Comparison of ENCODE assay signal across 20 cellular contexts in the genomic region with DNA sequence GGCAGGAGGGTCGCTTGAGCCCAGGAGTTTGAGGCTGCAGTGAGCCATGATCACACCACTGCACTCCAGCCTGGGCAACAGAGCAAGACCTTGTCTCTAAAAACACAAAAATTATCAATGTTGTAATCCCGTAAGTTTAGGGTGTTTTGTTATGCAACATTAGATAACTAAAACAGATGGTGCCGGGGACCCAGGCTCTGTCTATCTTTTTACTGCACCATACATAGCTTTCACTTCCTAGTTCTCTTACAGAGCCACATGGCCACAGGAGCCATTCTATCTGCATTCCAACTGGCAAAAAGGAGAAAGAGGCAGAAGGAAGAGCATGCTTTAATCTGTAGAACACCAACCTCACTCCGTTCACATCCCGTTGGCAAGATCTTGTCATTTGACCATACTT.
DNase-seq lines count a peak whose midpoint lies in the region; ATAC-seq and TF ChIP-seq lines count a peak whose summit lies in the region.
"Had no signal": no experiment of that assay in that cellular context is flagged by ENCODE, and none has a peak within 500 bp of the region (broad histone marks: within the 10 kb centered on the region; RNA-seq: fewer than 3 reads in every experiment).

No MANE protein-coding gene starts in this region.

- no peaks in the 10 kb centered on the region for H3K27me3 ChIP-seq in Loucy (ENCODE audit: insufficient read depth, low read length, poor library complexity, severe bottlenecking)

- H3K4me3 ChIP-seq in Loucy (ENCODE audit: low read length, poor library complexity, severe bottlenecking), result no peak overlapping the region

- no peaks in the 10 kb centered on the region for H3K9me2 ChIP-seq in Loucy (replicated peaks; ENCODE audit: low read depth, low read length)

- no peak for TF ChIP-seq CTCF in Loucy (conservative IDR thresholded peaks at IDR 0.05; ENCODE audit: low read length)

- H3K9me3 ChIP-seq in Loucy (ENCODE audit: insufficient read depth, low read depth, low read length), result no peaks in the 10 kb centered on the region

- no peaks in the 10 kb centered on the region for H4K20me1 ChIP-seq in Loucy (ENCODE audit: insufficient read depth, low read length, poor library complexity, severe bottlenecking)

- no peaks in the 10 kb centered on the region for H3K36me3 ChIP-seq in Loucy (ENCODE audit: insufficient read depth, low read length)

- H3K4me1 ChIP-seq in Loucy (ENCODE audit: insufficient read depth, low read length, poor library complexity, severe bottlenecking), result peaks cover 10% of the 10 kb centered on the region

- ATAC-seq in HG03521 (IDR thresholded peaks at IDR 0.05; ENCODE audit: unreplicated experiment), result no peak
- ATAC-seq in HG03045 (IDR thresholded peaks at IDR 0.05; ENCODE audit: unreplicated experiment), result no peak
- ATAC-seq: CD8-positive, alpha-beta T cell; HepG2; SK-N-SH treated with all-trans-retinoic acid at 6 μM for 48 hours; T-cell had no signal

- no peaks in the 10 kb centered on the region for H3F3A ChIP-seq in Loucy (ENCODE audit: low read depth)

- peak overlapping the region; percentile 14; the same call in 1 of the 2 replicates for H2AFZ ChIP-seq in Loucy (ENCODE audit: low read length)

- DNase-seq in NOMO-1 (lab: John Stamatoyannopoulos, UW; ENCODE audit: unreplicated experiment in 2 of 2) (peak; percentile 51 to 86), SIG-M5 treated with dmso at 0.1 percent for 504 hours (lab: John Stamatoyannopoulos, UW; ENCODE audit: unreplicated experiment) (peak; percentile 98), HuH-7 (ENCODE audit: low spot score) (no peak), GM19240 (ENCODE audit: insufficient read length, low spot score) (no peak)
- DNase-seq: Calu3; CD8-positive, alpha-beta T cell; KG1; NCI-H1092 treated with DMSO at 0.1 percent for 48 hours; NCI-H1436 treated with DMSO at 0.1 percent for 48 hours; NCI-H2029 treated with DMSO at 0.1 percent for 48 hours; NCI-H226; NCI-H510A treated with DMSO at 0.1 percent for 48 hours; NCI-H774; SHP77 treated with DMSO at 0.1 percent for 48 hours; T-cell had no signal

- H3K9ac ChIP-seq in Loucy (ENCODE audit: low read depth, low read length, poor library complexity, severe bottlenecking), result no peak overlapping the region

- H3K4me2 ChIP-seq in Loucy (ENCODE audit: low read depth, low read length, poor library complexity, severe bottlenecking), result no peak overlapping the region

- H3K79me2 ChIP-seq in Loucy (ENCODE audit: insufficient read depth, low read length), result no peaks in the 10 kb centered on the region

Comparison
In these comparisons a context has a peak if more than half of its experiments do, and no peak if none do; other contexts are left out.
1. DNase-seq: peak in NOMO-1 (2 of 2) and SIG-M5 treated with dmso at 0.1 percent for 504 hours (single experiment); none in HuH-7 (single experiment) and GM19240 (single experiment).